In the genomic region with DNA sequence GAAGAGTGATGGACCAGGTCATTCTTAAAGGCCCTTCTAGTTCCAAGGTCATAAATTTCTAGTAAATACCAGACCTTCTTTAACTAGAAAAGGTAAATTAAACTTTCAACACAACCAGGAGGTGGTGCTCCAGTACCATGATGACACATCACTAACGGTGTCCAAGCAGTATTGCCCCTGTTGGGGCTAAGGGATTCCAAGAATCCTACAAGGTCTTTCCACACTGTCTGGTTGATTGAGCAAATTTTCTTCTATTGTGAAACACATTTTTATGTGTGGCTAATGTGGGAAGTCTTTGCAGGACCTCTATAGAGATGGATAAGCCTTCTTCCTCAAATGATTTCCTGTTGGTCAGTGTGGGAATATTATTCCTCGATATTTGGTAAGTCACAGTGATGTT, we compare ENCODE assay signal across 9 cellular contexts.
DNase-seq lines count a peak whose midpoint lies in the region; ATAC-seq and TF ChIP-seq lines count a peak whose summit lies in the region.
"Had no signal": no experiment of that assay in that cellular context is flagged by ENCODE, and none has a peak within 500 bp of the region (broad histone marks: within the 10 kb centered on the region; RNA-seq: fewer than 3 reads in every experiment).

No MANE protein-coding gene starts in this region.

- H3K9me3 ChIP-seq in HEK293 (ENCODE audit: control insufficient read depth, insufficient read depth, low read depth, low read length), result no peaks in the 10 kb centered on the region
- H3K9me3 ChIP-seq in SJCRH30 (replicated peaks), result no peaks in the 10 kb centered on the region

- no peak overlapping the region for H3K4me3 ChIP-seq in HEK293 (ENCODE audit: low read depth, low read length)
- H3K4me3 ChIP-seq in SJCRH30, result no peak overlapping the region
- no peak overlapping the region for H3K4me3 ChIP-seq in retinal pigment epithelial cell (ENCODE audit: low read length)
- H3K4me3 ChIP-seq: skin epidermis had no signal

- POLR2A ChIA-PET in HEK293 (lab: Yijun Ruan, JAX), result no interaction called here

- peak; percentile 55 to 72 for DNase-seq in SJCRH30
- DNase-seq in foreskin keratinocyte, result peak in 1 of 2 donors; percentile 59
- no peak for DNase-seq in retinal pigment epithelial cell (ENCODE audit: low read depth)
- DNase-seq in NCI-H2107 (lab: John Stamatoyannopoulos, UW), result no peak

- H3K27me3 ChIP-seq in SJCRH30 (no peaks in the 10 kb centered on the region), foreskin keratinocyte (no peaks in the 10 kb centered on the region)

- CTCF ChIA-PET in HEK293 (lab: Yijun Ruan, JAX), result interaction anchor here (0.7 to 1.6 kb wide), 5 partner anchors 101 to 878 kb away, joined by 3 to 13 read pairs (median 3); no protein-coding TSS in a partner anchor

- TF ChIP-seq CTCF in HEK293 (tag by site-specific recombination; IDR thresholded peaks at IDR 0.05) (0 out of 2 replicates have a peak, but pooled peaks have one; percentile 15), foreskin keratinocyte (conservative IDR thresholded peaks at IDR 0.05) (peak; percentile 75), retinal pigment epithelial cell (conservative IDR thresholded peaks at IDR 0.05; ENCODE audit: low read depth, low read length) (peak; percentile 55)

- H3K27ac ChIP-seq in HEK293 (ENCODE audit: extremely low read depth, low read depth, low read length), result no peak overlapping the region
- no peak overlapping the region for H3K27ac ChIP-seq in SJCRH30
- no peak overlapping the region for H3K27ac ChIP-seq in foreskin keratinocyte

- ATAC-seq in foreskin keratinocyte, result no peak
- no peak for ATAC-seq in GM18867 (IDR thresholded peaks at IDR 0.05; ENCODE audit: unreplicated experiment)
- no peak for ATAC-seq in GM18502 (IDR thresholded peaks at IDR 0.05; ENCODE audit: poor library complexity, unreplicated experiment)
- ATAC-seq in HG02588 (IDR thresholded peaks at IDR 0.05; ENCODE audit: unreplicated experiment), result no peak

- H3K4me1 ChIP-seq in HEK293 (ENCODE audit: control insufficient read depth, insufficient read depth, low read length) (no peaks in the 10 kb centered on the region), SJCRH30 (peaks cover 3% of the 10 kb centered on the region; the same call in 1 of the 2 replicates), foreskin keratinocyte (peaks cover 18% of the 10 kb centered on the region)

- H3K36me3 ChIP-seq in HEK293 (ENCODE audit: control insufficient read depth in 2 of 2, insufficient read depth in 1 of 2, low read length in 2 of 2) (no peaks in the 10 kb centered on the region), SJCRH30 (no peaks in the 10 kb centered on the region)

TF ChIP-seq in HEK293, 187 proteins besides CTCF, POLR2A, EP300 and RAD21:
- TF ChIP-seq ZFP41 (tag by site-specific recombination; IDR thresholded peaks at IDR 0.05; ENCODE audit: borderline replicate concordance) (no peak), GLIS1 (tag by site-specific recombination; IDR thresholded peaks at IDR 0.05) (no peak), TRIM28 (IDR thresholded peaks at IDR 0.05; ENCODE audit: borderline replicate concordance, low read length) (no peak), ZNF423 (tag by site-specific recombination; IDR thresholded peaks at IDR 0.05) (no peak), HOXA7 (CRISPR knock-in tag; IDR thresholded peaks at IDR 0.05; ENCODE audit: borderline replicate concordance) (no peak), ZNF366 (tag by site-specific recombination; conservative IDR thresholded peaks at IDR 0.05) (no peak), ZNF155 (tag by site-specific recombination; IDR thresholded peaks at IDR 0.05) (no peak), ZNF16 (tag by site-specific recombination; IDR thresholded peaks at IDR 0.05; ENCODE audit: low read depth) (no peak), SCRT1 (tag by site-specific recombination; IDR thresholded peaks at IDR 0.05; ENCODE audit: borderline replicate concordance) (no peak)
- TF ChIP-seq, protein P1, sequence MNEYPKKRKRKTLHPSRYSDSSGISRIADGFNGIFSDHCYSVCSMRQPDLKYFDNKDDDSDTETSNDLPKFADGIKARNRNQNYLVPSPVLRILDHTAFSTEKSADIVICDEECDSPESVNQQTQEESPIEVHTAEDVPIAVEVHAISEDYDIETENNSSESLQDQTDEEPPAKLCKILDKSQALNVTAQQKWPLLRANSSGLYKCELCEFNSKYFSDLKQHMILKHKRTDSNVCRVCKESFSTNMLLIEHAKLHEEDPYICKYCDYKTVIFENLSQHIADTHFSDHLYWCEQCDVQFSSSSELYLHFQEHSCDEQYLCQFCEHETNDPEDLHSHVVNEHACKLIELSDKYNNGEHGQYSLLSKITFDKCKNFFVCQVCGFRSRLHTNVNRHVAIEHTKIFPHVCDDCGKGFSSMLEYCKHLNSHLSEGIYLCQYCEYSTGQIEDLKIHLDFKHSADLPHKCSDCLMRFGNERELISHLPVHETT (tag by site-specific recombination; IDR thresholded peaks at IDR 0.05), result no peak
- TF ChIP-seq, protein P2, sequence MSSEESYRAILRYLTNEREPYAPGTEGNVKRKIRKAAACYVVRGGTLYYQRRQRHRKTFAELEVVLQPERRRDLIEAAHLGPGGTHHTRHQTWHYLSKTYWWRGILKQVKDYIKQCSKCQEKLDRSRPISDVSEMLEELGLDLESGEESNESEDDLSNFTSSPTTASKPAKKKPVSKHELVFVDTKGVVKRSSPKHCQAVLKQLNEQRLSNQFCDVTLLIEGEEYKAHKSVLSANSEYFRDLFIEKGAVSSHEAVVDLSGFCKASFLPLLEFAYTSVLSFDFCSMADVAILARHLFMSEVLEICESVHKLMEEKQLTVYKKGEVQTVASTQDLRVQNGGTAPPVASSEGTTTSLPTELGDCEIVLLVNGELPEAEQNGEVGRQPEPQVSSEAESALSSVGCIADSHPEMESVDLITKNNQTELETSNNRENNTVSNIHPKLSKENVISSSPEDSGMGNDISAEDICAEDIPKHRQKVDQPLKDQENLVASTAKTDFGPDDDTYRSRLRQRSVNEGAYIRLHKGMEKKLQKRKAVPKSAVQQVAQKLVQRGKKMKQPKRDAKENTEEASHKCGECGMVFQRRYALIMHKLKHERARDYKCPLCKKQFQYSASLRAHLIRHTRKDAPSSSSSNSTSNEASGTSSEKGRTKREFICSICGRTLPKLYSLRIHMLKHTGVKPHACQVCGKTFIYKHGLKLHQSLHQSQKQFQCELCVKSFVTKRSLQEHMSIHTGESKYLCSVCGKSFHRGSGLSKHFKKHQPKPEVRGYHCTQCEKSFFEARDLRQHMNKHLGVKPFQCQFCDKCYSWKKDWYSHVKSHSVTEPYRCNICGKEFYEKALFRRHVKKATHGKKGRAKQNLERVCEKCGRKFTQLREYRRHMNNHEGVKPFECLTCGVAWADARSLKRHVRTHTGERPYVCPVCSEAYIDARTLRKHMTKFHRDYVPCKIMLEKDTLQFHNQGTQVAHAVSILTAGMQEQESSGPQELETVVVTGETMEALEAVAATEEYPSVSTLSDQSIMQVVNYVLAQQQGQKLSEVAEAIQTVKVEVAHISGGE (tag by site-specific recombination; conservative IDR thresholded peaks at IDR 0.05; ENCODE audit: low read depth), result no peak

Comparison
In these comparisons a context has a peak if more than half of its experiments do, and no peak if none do; other contexts are left out.
1. CTCF ChIP-seq: peak in every context shown above with its lines; median percentile 75 in foreskin keratinocyte; 55 in retinal pigment epithelial cell; 15 in HEK293.
2. DNase-seq: peak in SJCRH30 (2 of 2); none in retinal pigment epithelial cell (single experiment) and NCI-H2107 (single experiment).